Comparison of ENCODE assay signal across 18 cellular contexts in genomic region chr11:41947392-41947791, GRCh38.
"Had no signal": no experiment of that assay in that cellular context is flagged by ENCODE, and none has a peak within 500 bp of the region (broad histone marks: within the 10 kb centered on the region; RNA-seq: fewer than 3 reads in every experiment).

No MANE protein-coding gene starts in this region.

- H3K4me3 ChIP-seq: esophagus muscularis mucosa, gastroesophageal sphincter, spleen, tibial nerve, upper lobe of right lung, vagina had no signal

- H3K27ac ChIP-seq: epithelial cell of prostate, esophagus muscularis mucosa, gastroesophageal sphincter, spleen, tibial nerve, upper lobe of right lung, vagina had no signal

- ATAC-seq: effector memory CD8-positive, alpha-beta T cell; gastroesophageal sphincter; left colon; sciatic nerve; stimulated activated memory B cell treated with anti-CD40 and anti-IgM and Interleukin-4, amounts not matched to agents 10 μg/mL and 1 μg/mL and 100 μg/mL, for 72 hours; upper lobe of right lung had no signal

- H3K36me3 ChIP-seq: esophagus muscularis mucosa, gastroesophageal sphincter, spleen, tibial nerve, upper lobe of right lung, vagina had no signal

- DNase-seq: cortex of kidney; effector memory CD8-positive, alpha-beta T cell; glutamatergic neuron; left colon; mesendoderm; naive B cell; spleen; stimulated activated CD4-positive, alpha-beta T cell treated with anti-CD3 and anti-CD28 coated beads, Interleukin-15, amount 100 ng/mL, for 24 hours; stimulated activated CD4-positive, alpha-beta T cell treated with anti-CD3 and anti-CD28 coated beads, Interleukin-1b, Interleukin-23, amount 100 ng/mL, for 48 hours; stimulated activated CD4-positive, alpha-beta T cell treated with anti-CD3 and anti-CD28 coated beads, Interleukin-4, amount 100 ng/mL, for 24 hours; upper lobe of right lung had no signal

- H3K9me3 ChIP-seq: esophagus muscularis mucosa, gastroesophageal sphincter, tibial nerve, upper lobe of right lung, vagina had no signal

- H3K4me1 ChIP-seq: esophagus muscularis mucosa, gastroesophageal sphincter, tibial nerve, upper lobe of right lung, vagina had no signal

- H3K27me3 ChIP-seq: esophagus muscularis mucosa, gastroesophageal sphincter, spleen, tibial nerve, upper lobe of right lung, vagina had no signal
